ENCODE assay signal across 13 cellular contexts in the genomic region with DNA sequence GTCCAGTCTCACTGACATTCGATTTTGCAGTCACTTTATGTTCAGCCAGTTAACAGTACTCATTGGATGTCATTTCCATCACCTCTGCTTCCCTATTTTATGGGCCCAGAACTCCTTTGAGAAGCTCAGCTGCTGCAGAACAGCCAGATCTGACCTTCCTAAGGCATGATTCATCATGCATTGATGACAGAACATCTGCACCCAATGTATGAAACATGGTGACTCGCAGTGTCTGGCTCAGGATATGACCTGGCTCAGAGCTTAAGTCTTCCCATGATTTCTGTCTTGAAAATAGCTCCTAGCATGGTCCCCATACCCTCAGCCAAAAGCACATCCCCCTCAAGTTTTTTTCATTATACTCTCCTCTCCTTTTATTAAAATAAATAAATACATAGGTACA.
DNase-seq lines count a peak whose midpoint lies in the region; ATAC-seq and TF ChIP-seq lines count a peak whose summit lies in the region.
"Had no signal": no experiment of that assay in that cellular context is flagged by ENCODE, and none has a peak within 500 bp of the region (broad histone marks: within the 10 kb centered on the region; RNA-seq: fewer than 3 reads in every experiment).

No MANE protein-coding gene starts in this region.

- DNase-seq in ACHN: peak; percentile 67
- peak; percentile 95 for DNase-seq in GM23248
- peak; percentile 83 for DNase-seq in adipocyte (ENCODE audit: low read depth)
- DNase-seq in heart right ventricle: no peak
- DNase-seq in hippocampal formation (lab: John Stamatoyannopoulos, UW): no peak
- DNase-seq in suprapubic skin (ENCODE audit: low spot score in 2 of 2): no peak
- DNase-seq: CD8-positive, alpha-beta T cell; KBM-7; mesendoderm; NCI-H510A had no signal

- H3K9me2 ChIP-seq in GM23248 (ENCODE audit: insufficient read depth): no peaks in the 10 kb centered on the region

- H3K4me3 ChIP-seq in GM23248 (no peak overlapping the region), adipocyte (ENCODE audit: low read length) (no peak overlapping the region), heart right ventricle (no peak overlapping the region), suprapubic skin (no peak overlapping the region)
- H3K4me3 ChIP-seq: ascending aorta had no signal

- peak overlapping the region; percentile 54 for H3K4me2 ChIP-seq in GM23248 (ENCODE audit: unreplicated experiment)

- in situ Hi-C loops in ACHN (cut with HindIII; ENCODE audit: low pct_ligation_motif_present, low pct_unique_long_range_greater_than_20kb, low sequenced_read_pairs) (no loop called here), GM23248 (cut with MboI) (no loop called here)

- H3K79me2 ChIP-seq in GM23248 (ENCODE audit: insufficient read depth): no peaks in the 10 kb centered on the region

- H4K20me1 ChIP-seq in GM23248 (ENCODE audit: insufficient read depth): no peaks in the 10 kb centered on the region

- H2AFZ ChIP-seq in GM23248: no peak overlapping the region

- TF ChIP-seq CTCF in heart right ventricle (IDR thresholded peaks at IDR 0.05) (no peak), suprapubic skin (IDR thresholded peaks at IDR 0.05) (no peak)

- peak overlapping the region; percentile 69 for H3K27ac ChIP-seq in GM23248
- peak overlapping the region in 1 of 10 donors; percentile 38 for H3K27ac ChIP-seq in heart right ventricle
- no peak overlapping the region for H3K27ac ChIP-seq in suprapubic skin
- H3K27ac ChIP-seq: ascending aorta had no signal

- H3K9me3 ChIP-seq in GM23248 (ENCODE audit: low read depth): no peaks in the 10 kb centered on the region
- no peaks in the 10 kb centered on the region for H3K9me3 ChIP-seq in adipocyte (ENCODE audit: control insufficient read depth, low read length)
- H3K9me3 ChIP-seq in heart right ventricle: peaks cover 0 to 5% (median 1%) of the 10 kb centered on the region in 11 donors
- no peaks in the 10 kb centered on the region for H3K9me3 ChIP-seq in suprapubic skin

- H3K4me1 ChIP-seq in GM23248 (ENCODE audit: insufficient read depth): peaks cover 33% of the 10 kb centered on the region
- H3K4me1 ChIP-seq in adipocyte (ENCODE audit: control insufficient read depth, insufficient read depth, low read length): peaks cover 18% of the 10 kb centered on the region
- peaks cover 0 to 3% (median 0%) of the 10 kb centered on the region in 9 donors for H3K4me1 ChIP-seq in heart right ventricle
- no peaks in the 10 kb centered on the region for H3K4me1 ChIP-seq in suprapubic skin
- H3K4me1 ChIP-seq: ascending aorta had no signal

- TF ChIP-seq POLR2A in suprapubic skin (IDR thresholded peaks at IDR 0.05): no peak

- H3K9ac ChIP-seq in GM23248 (no peak overlapping the region), adipocyte (ENCODE audit: low read length) (no peak overlapping the region)

- H3K36me3 ChIP-seq in GM23248 (ENCODE audit: low read depth) (no peaks in the 10 kb centered on the region), adipocyte (ENCODE audit: control insufficient read depth, insufficient read depth, low read length, severe bottlenecking) (no peaks in the 10 kb centered on the region), heart right ventricle (no peaks in the 10 kb centered on the region), suprapubic skin (no peaks in the 10 kb centered on the region)
- H3K36me3 ChIP-seq: ascending aorta had no signal

- no peak for TF ChIP-seq EP300 in suprapubic skin (IDR thresholded peaks at IDR 0.05)

- intact Hi-C loops in heart right ventricle (cut with DNase I): no loop called here

- no peaks in the 10 kb centered on the region for H3K27me3 ChIP-seq in GM23248 (replicated peaks; ENCODE audit: insufficient read depth)
- H3K27me3 ChIP-seq in adipocyte (replicated peaks; ENCODE audit: control insufficient read depth, insufficient read depth, low read length): no peaks in the 10 kb centered on the region
- H3K27me3 ChIP-seq in heart right ventricle: no peaks in the 10 kb centered on the region
- H3K27me3 ChIP-seq in suprapubic skin: no peaks in the 10 kb centered on the region
- H3K27me3 ChIP-seq: ascending aorta had no signal

- 0 to 3% methylated on average over 2 of the region's 2 CpGs for WGBS in GM23248 (ENCODE audit: low coverage in 1 of 2, low lambda C conversion rate in 2 of 2, missing lambda C conversion rate in 2 of 2), 2 experiments
- WGBS in heart right ventricle, 2 donors: 67 to 77% methylated on average over 2 of the region's 2 CpGs
- WGBS in suprapubic skin: 39% methylated on average over 2 of the region's 2 CpGs

- peak in 6 of 8 donors; percentile 41 to 88 (median 54) for ATAC-seq in heart right ventricle
- ATAC-seq in HG02610 (IDR thresholded peaks at IDR 0.05; ENCODE audit: unreplicated experiment): no peak
- no peak for ATAC-seq in GM18498 (IDR thresholded peaks at IDR 0.05; ENCODE audit: unreplicated experiment)
- ATAC-seq: CD8-positive, alpha-beta T cell had no signal

- H3F3A ChIP-seq in GM23248 (ENCODE audit: insufficient read depth): peaks cover 33% of the 10 kb centered on the region

Comparison
In these comparisons a context has a peak if more than half of its experiments do, and no peak if none do; other contexts are left out.
1. DNase-seq: peak in ACHN (single experiment), GM23248 (single experiment) and adipocyte (single experiment); none in heart right ventricle (0 of 2), hippocampal formation (0 of 2) and suprapubic skin (0 of 2).
2. ATAC-seq: peak in heart right ventricle (6 of 8); none in HG02610 (single experiment) and GM18498 (single experiment).